Comparison of ENCODE assay signal across 8 cellular contexts in the genomic region with DNA sequence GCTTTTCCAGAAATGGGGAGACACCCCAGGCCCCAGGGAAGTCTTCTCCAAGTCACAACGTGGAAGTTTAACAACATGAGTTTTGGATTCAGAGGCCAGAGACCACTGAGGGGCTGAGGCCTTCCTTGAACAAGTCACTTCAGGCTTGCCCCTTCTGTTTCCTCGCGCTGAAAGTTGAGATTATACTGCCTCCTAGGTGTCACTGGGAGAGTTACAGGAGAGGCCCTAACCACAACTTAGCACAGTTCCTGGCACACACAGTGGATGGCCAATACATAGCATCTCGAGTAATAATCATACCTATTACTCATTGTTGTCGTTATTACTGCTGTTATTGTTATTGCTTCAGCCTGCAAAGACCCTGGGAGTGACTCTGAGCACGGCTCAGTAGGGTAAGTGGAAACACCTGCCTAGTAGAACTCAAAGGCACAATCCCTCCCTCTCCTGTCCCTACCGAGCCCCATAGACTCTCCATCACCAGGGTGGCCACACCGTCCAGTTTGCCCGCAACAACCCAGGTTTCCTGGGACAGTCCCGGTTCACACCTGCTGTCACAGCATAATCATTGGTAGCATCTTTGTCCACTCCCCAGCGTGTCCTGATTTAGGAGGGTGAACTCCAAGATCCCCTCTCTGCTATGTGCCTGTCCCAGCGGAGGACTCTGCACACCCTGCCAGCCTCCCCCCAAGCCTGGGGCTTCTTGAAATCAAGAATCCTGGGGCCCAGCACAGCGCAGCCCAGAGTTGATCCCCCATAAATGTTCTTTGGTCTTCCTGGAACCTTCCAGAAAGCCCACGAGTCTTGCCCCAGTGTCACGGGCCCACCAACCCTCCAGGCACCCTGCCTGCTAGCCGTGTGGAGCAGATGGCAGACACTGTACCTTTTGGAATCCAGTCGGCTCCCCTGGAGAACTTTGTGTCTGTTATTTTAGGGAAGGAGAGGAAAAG.
DNase-seq lines count a peak whose midpoint lies in the region; ATAC-seq and TF ChIP-seq lines count a peak whose summit lies in the region.
"Had no signal": no experiment of that assay in that cellular context is flagged by ENCODE, and none has a peak within 500 bp of the region (broad histone marks: within the 10 kb centered on the region; RNA-seq: fewer than 3 reads in every experiment).

No MANE protein-coding gene starts in this region.

- ATAC-seq in HG03045 (IDR thresholded peaks at IDR 0.05; ENCODE audit: unreplicated experiment) = no peak
- ATAC-seq: naive thymus-derived CD8-positive, alpha-beta T cell had no signal

- DNase-seq in Daoy (ENCODE audit: low read depth) (peak; percentile 28), HT1080 (ENCODE audit: low read depth) (peak; percentile 37), astrocyte of the cerebellum (ENCODE audit: low read depth) (no peak), coronary artery (ENCODE audit: low spot score) (no peak)
- no peak for DNase-seq in effector CD8-positive, alpha-beta T cell (lab: John Stamatoyannopoulos, UW)

- H3K4me3 ChIP-seq in astrocyte of the cerebellum (ENCODE audit: low read depth, low read length) (no peak overlapping the region), coronary artery (no peak overlapping the region)

- in situ Hi-C loops in astrocyte of the cerebellum (cut with HindIII; ENCODE audit: low sequenced_read_pairs) = no loop called here

- H3K27ac ChIP-seq in layer of hippocampus (ENCODE audit: low read depth, low read length) = peak overlapping the region; percentile 46
- H3K27ac ChIP-seq in coronary artery = no peak overlapping the region

- no peaks in the 10 kb centered on the region for H3K27me3 ChIP-seq in layer of hippocampus (ENCODE audit: control insufficient read depth, insufficient read depth, low read length)

- peak; percentile 72 for TF ChIP-seq CTCF in astrocyte of the cerebellum (IDR thresholded peaks at IDR 0.05; ENCODE audit: low read depth, low read length, missing control alignments)
- TF ChIP-seq CTCF in coronary artery (IDR thresholded peaks at IDR 0.05) = no peak

Comparison
In these comparisons a context has a peak if more than half of its experiments do, and no peak if none do; other contexts are left out.
1. DNase-seq: peak in Daoy (single experiment) and HT1080 (single experiment); none in astrocyte of the cerebellum (single experiment), coronary artery (single experiment) and effector CD8-positive, alpha-beta T cell (single experiment).